ENCODE assay signal across 35 cellular contexts in the genomic region with DNA sequence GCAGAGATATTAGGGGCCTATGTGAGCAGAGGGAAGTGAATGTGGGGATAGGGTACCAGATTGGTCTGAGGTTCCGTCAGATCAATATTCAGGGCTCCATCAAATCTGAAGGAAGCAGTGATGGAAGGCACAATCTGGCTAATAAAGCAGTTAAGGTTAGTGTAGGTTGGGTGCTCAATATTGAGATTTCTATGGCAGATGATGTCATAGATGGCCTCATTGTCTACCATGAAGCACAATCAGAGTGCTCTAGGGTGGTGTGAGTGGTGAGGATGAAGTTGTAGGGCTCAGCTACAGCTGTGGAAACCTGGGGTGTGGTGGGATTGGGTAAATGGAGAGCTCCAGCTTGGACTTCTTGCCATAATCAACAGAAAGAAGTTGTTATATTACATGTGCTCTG.
"Had no signal": no experiment of that assay in that cellular context is flagged by ENCODE, and none has a peak within 500 bp of the region (broad histone marks: within the 10 kb centered on the region; RNA-seq: fewer than 3 reads in every experiment).

No MANE protein-coding gene starts in this region.

- H3K9me3 ChIP-seq: MG63 had no signal

- DNase-seq: Karpas-422, Kasumi-1, MG63, MM.1S, MV-4-11, NCI-H1048, NCI-H1092, NCI-H1092 treated with DMSO at 0.1 percent for 48 hours, NCI-H1105, NCI-H1105 treated with DMSO at 0.1 percent for 48 hours, NCI-H1417, NCI-H1417 treated with DMSO at 0.1 percent for 48 hours, NCI-H1436, NCI-H1436 treated with DMSO at 0.1 percent for 48 hours, NCI-H146, NCI-H1694, NCI-H1694 treated with DMSO at 0.1 percent for 48 hours, NCI-H187, NCI-H187 treated with DMSO at 0.1 percent for 48 hours, NCI-H1930, NCI-H2029, NCI-H2029 treated with DMSO at 0.1 percent for 48 hours, NCI-H2081, NCI-H2081 treated with DMSO at 0.1 percent for 48 hours, NCI-H2107, NCI-H2171, NCI-H2171 treated with DMSO at 0.1 percent for 48 hours, NCI-H2227 treated with DMSO at 0.1 percent for 48 hours, NCI-H226, NCI-H345, NCI-H446, NCI-H446 treated with DMSO at 0.1 percent for 48 hours, NCI-H510A, NCI-H510A treated with DMSO at 0.1 percent for 48 hours, NCI-H524 had no signal

- H3K36me3 ChIP-seq: MG63 had no signal

- H3K27me3 ChIP-seq: MG63 had no signal

- H3K4me3 ChIP-seq: MG63 had no signal
